ENCODE assay signal across 28 cellular contexts in the genomic region with DNA sequence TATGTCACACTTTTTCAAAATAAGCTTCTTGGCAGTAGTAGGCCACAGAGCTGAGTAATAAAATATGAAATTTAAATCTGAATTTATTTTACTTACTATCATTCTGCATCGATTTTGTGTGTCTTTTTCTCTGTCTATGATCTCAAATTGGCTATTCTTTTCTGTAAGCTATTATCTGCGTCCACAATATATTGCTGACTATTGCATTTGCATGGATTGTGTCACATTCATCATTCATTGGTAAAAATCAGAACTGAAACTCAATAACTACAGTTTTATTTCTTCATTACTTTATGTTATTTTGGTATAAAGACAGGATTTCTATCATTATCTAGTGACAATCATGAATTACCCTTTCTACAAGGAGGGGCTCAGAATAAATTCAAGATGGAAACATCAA.
"Had no signal": no experiment of that assay in that cellular context is flagged by ENCODE, and none has a peak within 500 bp of the region (broad histone marks: within the 10 kb centered on the region; RNA-seq: fewer than 3 reads in every experiment).

No MANE protein-coding gene starts in this region.

- H3K79me2 ChIP-seq: parathyroid adenoma had no signal

- DNase-seq: natural killer cell; occipital lobe; ovary; posterior cingulate gyrus; psoas muscle; right cardiac atrium; spleen; stimulated activated CD4-positive, alpha-beta T cell treated with anti-CD3 and anti-CD28 coated beads, Interleukin-12 subunit alpha, Interleukin-12 subunit beta, amount 100 ng/mL, for 4 hours; stimulated activated CD4-positive, alpha-beta T cell treated with anti-CD3 and anti-CD28 coated beads, Interleukin-1b, Interleukin-23, amount 100 ng/mL, for 48 hours; stimulated activated CD4-positive, alpha-beta T cell treated with anti-CD3 and anti-CD28 coated beads, Interleukin-4, amount 100 ng/mL, for 1 hour; stimulated activated CD4-positive, alpha-beta T cell treated with anti-CD3 and anti-CD28 coated beads, Interleukin-4, amount 100 ng/mL, for 4 hours; stimulated activated CD8-positive, alpha-beta memory T cell treated with anti-CD3 and anti-CD28 coated beads, Interleukin-4, amount 100 ng/mL, for 48 hours; stimulated activated naive CD4-positive, alpha-beta T cell; stimulated activated naive CD8-positive, alpha-beta T cell treated with anti-CD3 and anti-CD28 coated beads, Interleukin-15, amount 100 ng/mL, for 72 hours; stimulated activated naive CD8-positive, alpha-beta T cell treated with anti-CD3 and anti-CD28 coated beads, Interleukin-15, Interleukin-2, amounts not matched to agents 100 U/mL and 50 U/mL, for 24 hours; substantia nigra; testis; tibial artery; transverse colon; upper lobe of right lung; uterus had no signal

- H3K4me3 ChIP-seq: neural progenitor cell, ovary, psoas muscle, skin epidermis, smooth muscle cell, spleen, suprapubic skin, testis, tibial artery, transverse colon, upper lobe of right lung, uterus had no signal

- ATAC-seq: natural killer cell; psoas muscle; right cardiac atrium; sciatic nerve; stimulated activated memory B cell treated with anti-CD40 and anti-IgM and Interleukin-4, amounts not matched to agents 10 μg/mL and 1 μg/mL and 100 μg/mL, for 72 hours; stimulated activated naive CD8-positive, alpha-beta T cell treated with anti-CD3 and anti-CD28 coated beads, Interleukin-15, amount 100 ng/mL, for 72 hours; stimulated activated naive CD8-positive, alpha-beta T cell treated with anti-CD3 and anti-CD28 coated beads, Interleukin-15, Interleukin-2, amounts not matched to agents 100 U/mL and 50 U/mL, for 24 hours; upper lobe of right lung had no signal

- H3K27me3 ChIP-seq: neural progenitor cell, ovary, spleen, suprapubic skin, testis, tibial artery, transverse colon, upper lobe of right lung, uterus had no signal

- H3K4me2 ChIP-seq: neural progenitor cell, smooth muscle cell had no signal

- H3K9ac ChIP-seq: neural progenitor cell, parathyroid adenoma had no signal

- H2AFZ ChIP-seq: neural progenitor cell, parathyroid adenoma had no signal

- H3K27ac ChIP-seq: neural progenitor cell, ovary, parathyroid adenoma, psoas muscle, skin epidermis, spleen, suprapubic skin, testis, tibial artery, transverse colon, upper lobe of right lung, uterus had no signal

- H3K9me3 ChIP-seq: ovary, psoas muscle, spleen, suprapubic skin, testis, tibial artery, transverse colon, upper lobe of right lung, uterus had no signal

- H3K36me3 ChIP-seq: neural progenitor cell, ovary, spleen, suprapubic skin, tibial artery, transverse colon, upper lobe of right lung, uterus had no signal

- H3K4me1 ChIP-seq: neural progenitor cell, parathyroid adenoma, psoas muscle, testis, uterus had no signal
